Comparison of ENCODE assay signal across 1 cellular context in the genomic region with DNA sequence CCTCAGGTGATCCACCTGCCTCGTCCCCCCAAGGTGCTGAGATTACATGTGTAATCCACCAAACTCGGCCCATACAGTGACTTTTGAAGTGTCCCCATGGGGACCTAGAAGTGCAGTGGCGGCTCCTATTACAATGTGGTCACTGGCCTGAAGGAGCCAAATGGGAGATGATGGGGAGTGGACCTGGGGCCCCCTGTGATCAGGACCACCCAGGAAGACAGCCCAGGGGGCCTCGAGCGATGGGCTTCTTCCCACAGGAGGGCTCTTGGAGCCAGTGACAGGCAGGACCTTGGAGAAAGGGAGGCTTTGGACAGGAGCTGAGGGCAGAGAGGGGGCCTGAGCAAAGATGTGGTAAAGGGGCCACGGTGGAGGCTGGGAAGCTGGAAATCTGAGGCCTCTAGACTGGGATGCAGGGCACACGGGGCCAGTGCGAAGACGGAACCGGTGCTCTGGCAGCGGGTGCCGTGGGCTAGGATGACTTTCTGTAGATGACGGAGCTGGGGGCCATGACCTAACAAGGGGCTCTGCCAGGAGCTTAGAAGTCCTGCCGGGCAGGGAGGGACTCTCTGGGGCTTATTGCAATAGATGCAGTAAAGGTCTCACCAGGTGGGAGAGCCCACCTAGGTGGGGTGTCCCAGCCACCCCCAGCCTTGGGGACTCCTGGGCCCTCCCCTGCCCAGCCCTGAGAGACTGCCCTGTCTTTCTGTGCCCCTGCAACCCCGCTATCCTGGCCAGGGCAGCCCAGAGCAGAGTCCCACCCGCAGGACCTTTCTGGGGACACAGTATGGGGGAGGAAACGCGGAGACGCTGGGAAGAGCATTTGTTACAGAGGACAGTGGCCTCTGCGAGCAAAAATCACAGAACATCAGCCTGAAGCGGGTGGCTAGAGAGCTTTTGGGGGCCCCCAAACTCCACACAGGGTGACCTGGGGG.
TF ChIP-seq lines count a peak whose summit lies in the region.

No MANE protein-coding gene starts in this region.

TF ChIP-seq in A549, 52 proteins besides CTCF, POLR2A, EP300 and RAD21 (continued from another document):
- TF ChIP-seq, protein P1, sequence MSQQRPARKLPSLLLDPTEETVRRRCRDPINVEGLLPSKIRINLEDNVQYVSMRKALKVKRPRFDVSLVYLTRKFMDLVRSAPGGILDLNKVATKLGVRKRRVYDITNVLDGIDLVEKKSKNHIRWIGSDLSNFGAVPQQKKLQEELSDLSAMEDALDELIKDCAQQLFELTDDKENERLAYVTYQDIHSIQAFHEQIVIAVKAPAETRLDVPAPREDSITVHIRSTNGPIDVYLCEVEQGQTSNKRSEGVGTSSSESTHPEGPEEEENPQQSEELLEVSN (IDR thresholded peaks at IDR 0.05; ENCODE audit: borderline replicate concordance, low read depth) = no peak
- TF ChIP-seq HES2 (IDR thresholded peaks at IDR 0.05) = no peak
- TF ChIP-seq, protein P2, sequence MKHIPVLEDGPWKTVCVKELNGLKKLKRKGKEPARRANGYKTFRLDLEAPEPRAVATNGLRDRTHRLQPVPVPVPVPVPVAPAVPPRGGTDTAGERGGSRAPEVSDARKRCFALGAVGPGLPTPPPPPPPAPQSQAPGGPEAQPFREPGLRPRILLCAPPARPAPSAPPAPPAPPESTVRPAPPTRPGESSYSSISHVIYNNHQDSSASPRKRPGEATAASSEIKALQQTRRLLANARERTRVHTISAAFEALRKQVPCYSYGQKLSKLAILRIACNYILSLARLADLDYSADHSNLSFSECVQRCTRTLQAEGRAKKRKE (CRISPR knock-in tag; IDR thresholded peaks at IDR 0.05; ENCODE audit: low read depth) = no peak
- TF ChIP-seq FOSB (CRISPR knock-in tag; IDR thresholded peaks at IDR 0.05) = no peak
- no peak for TF ChIP-seq MAZ (IDR thresholded peaks at IDR 0.05; ENCODE audit: borderline replicate concordance, low read depth, low read length)
- TF ChIP-seq RFX5 (IDR thresholded peaks at IDR 0.05) = no peak
